Comparison of ENCODE assay signal across 24 cellular contexts in the genomic region with DNA sequence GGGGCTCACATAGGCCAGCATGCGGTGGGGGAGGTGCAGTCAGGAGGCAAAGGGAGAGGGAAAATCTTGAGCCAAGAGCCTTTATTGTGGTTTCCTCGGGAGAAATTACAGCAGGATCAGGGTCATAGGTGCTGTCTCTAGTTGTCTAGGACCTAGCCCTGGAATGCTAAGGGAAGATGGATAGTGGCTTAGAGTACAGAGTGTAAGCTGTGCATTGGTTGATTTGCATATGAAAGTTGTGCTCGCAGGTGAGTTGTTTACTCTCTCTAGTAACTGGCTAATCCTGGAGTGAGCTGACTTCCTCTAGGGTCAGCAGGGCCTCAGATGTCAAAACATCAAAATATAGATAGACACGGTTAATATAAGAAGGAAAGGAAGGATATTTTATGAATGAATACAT.
"Had no signal": no experiment of that assay in that cellular context is flagged by ENCODE, and none has a peak within 500 bp of the region (broad histone marks: within the 10 kb centered on the region; RNA-seq: fewer than 3 reads in every experiment).

No MANE protein-coding gene starts in this region.

- H3K27me3 ChIP-seq: dorsolateral prefrontal cortex, heart right ventricle, spleen, tibial artery, upper lobe of left lung, uterus had no signal

- H3K36me3 ChIP-seq: heart right ventricle, spleen, tibial artery, upper lobe of left lung, uterus had no signal

- H3K27ac Mint-ChIP-seq: immature natural killer cell; mesothelial cell of epicardium; natural killer cell; stimulated activated memory B cell treated with anti-CD40 and anti-IgM and Interleukin-4, amounts not matched to agents 10 μg/mL and 1 μg/mL and 100 μg/mL, for 72 hours; stimulated activated naive CD8-positive, alpha-beta T cell treated with anti-CD3 and anti-CD28 coated beads, Interleukin-15, Interleukin-2, amounts not matched to agents 100 ng/mL and 50 ng/mL, for 24 hours had no signal

- H3K4me1 ChIP-seq: heart right ventricle, spleen, tibial artery, upper lobe of left lung, uterus had no signal

- H3K36me3 Mint-ChIP-seq: immature natural killer cell, natural killer cell had no signal

- ATAC-seq: esophagus mucosa; heart right ventricle; natural killer cell; sciatic nerve; stimulated activated memory B cell treated with anti-CD40 and anti-IgM and Interleukin-4, amounts not matched to agents 10 μg/mL and 1 μg/mL and 100 μg/mL, for 72 hours had no signal

- H3K4me1 Mint-ChIP-seq: immature natural killer cell; mesothelial cell of epicardium; natural killer cell; stimulated activated memory B cell treated with anti-CD40 and anti-IgM and Interleukin-4, amounts not matched to agents 10 μg/mL and 1 μg/mL and 100 μg/mL, for 72 hours had no signal

- H3K4me3 ChIP-seq: dorsolateral prefrontal cortex, heart right ventricle, spleen, tibial artery, upper lobe of left lung, uterus had no signal

- FAIRE-seq: endometrium, frontal cortex, kidney had no signal

- H3K9me3 ChIP-seq: tibial artery, uterus had no signal

- H3K4me3 Mint-ChIP-seq: immature natural killer cell; mesothelial cell of epicardium; natural killer cell; stimulated activated memory B cell treated with anti-CD40 and anti-IgM and Interleukin-4, amounts not matched to agents 10 μg/mL and 1 μg/mL and 100 μg/mL, for 72 hours; stimulated activated naive CD8-positive, alpha-beta T cell treated with anti-CD3 and anti-CD28 coated beads, Interleukin-15, Interleukin-2, amounts not matched to agents 100 ng/mL and 50 ng/mL, for 24 hours had no signal

- DNase-seq: cortex of kidney; dorsolateral prefrontal cortex; effector CD8-positive, alpha-beta T cell; heart right ventricle; hypothalamus; immature natural killer cell; kidney; mammary epithelial cell; natural killer cell; posterior cingulate gyrus; spleen; stimulated activated CD4-positive, alpha-beta T cell treated with anti-CD3 and anti-CD28 coated beads, Interleukin-15, amount 100 ng/mL, for 24 hours; stimulated activated CD4-positive, alpha-beta T cell treated with anti-CD3 and anti-CD28 coated beads, Interleukin-1b, Interleukin-23, amount 100 ng/mL, for 48 hours; stimulated activated CD4-positive, alpha-beta T cell treated with anti-CD3 and anti-CD28 coated beads, Interleukin-4, amount 100 ng/mL, for 24 hours; tibial artery; upper lobe of left lung; uterus had no signal

- H3K27me3 Mint-ChIP-seq: stimulated activated memory B cell treated with anti-CD40 and anti-IgM and Interleukin-4, amounts not matched to agents 10 μg/mL and 1 μg/mL and 100 μg/mL, for 72 hours; stimulated activated naive CD8-positive, alpha-beta T cell treated with anti-CD3 and anti-CD28 coated beads, Interleukin-15, Interleukin-2, amounts not matched to agents 100 ng/mL and 50 ng/mL, for 24 hours had no signal

- H3K27ac ChIP-seq: dorsolateral prefrontal cortex, heart right ventricle, spleen, tibial artery, upper lobe of left lung, uterus had no signal
